Comparison of ENCODE assay signal across 11 cellular contexts in genomic region chr17:32516450-32516849, GRCh38. TPM values are rescaled to one million over a fixed set of nuclear protein-coding genes. Genes with fewer than 3 reads are reported as not detected.
A peak's percentile ranks its signal among the peaks of the same experiment; 100 is the strongest.
DNase-seq lines count a peak whose midpoint lies in the region; TF ChIP-seq lines count a peak whose summit lies in the region.
"Had no signal": no experiment of that assay in that cellular context is flagged by ENCODE, and none has a peak within 500 bp of the region (broad histone marks: within the 10 kb centered on the region; RNA-seq: fewer than 3 reads in every experiment).

No MANE protein-coding gene starts in this region.

- H3K9me3 Mint-ChIP-seq in nephron, result no peaks in the 10 kb centered on the region
- H3K9me3 Mint-ChIP-seq: activated T-cell treated with anti-CD3 and anti-CD28 coated beads, Interleukin-2, amount 50 U/mL, for 72 hours had no signal

- DNase-seq in DMS53 (lab: John Stamatoyannopoulos, UW), result peak; percentile 9
- no peak for DNase-seq in DMS53 treated with DMSO at 0.1 percent for 48 hours (lab: John Stamatoyannopoulos, UW; ENCODE audit: unreplicated experiment)
- DNase-seq in NCI-H1105 (lab: John Stamatoyannopoulos, UW), result peak; percentile 85
- peak; percentile 53 for DNase-seq in SK-MEL-5 (ENCODE audit: low read depth, low spot score)
- no peak for DNase-seq in ACHN
- no peak for DNase-seq in dermis blood vessel endothelial cell
- DNase-seq in effector CD4-positive, alpha-beta T cell, result no peak
- DNase-seq: GDM1, left ventricle myocardium superior had no signal

- TF ChIP-seq CTCF in nephron (IDR thresholded peaks at IDR 0.05; ENCODE audit: unreplicated experiment in 3 of 3), result no peak

- H3K27me3 Mint-ChIP-seq in nephron (ENCODE audit: low read depth), result peaks cover 5% of the 10 kb centered on the region

- no peaks in the 10 kb centered on the region for H3K36me3 Mint-ChIP-seq in nephron (ENCODE audit: low read depth)

- H3K4me1 Mint-ChIP-seq in nephron, result peaks cover 66% of the 10 kb centered on the region

- H3K4me3 Mint-ChIP-seq in nephron, result peak overlapping the region in 1 of 3 experiments; percentile 14

- H3K27ac Mint-ChIP-seq in nephron, result peak overlapping the region; percentile 38 to 82 (median 61)

- in situ Hi-C loops in SK-MEL-5 (cut with HindIII; ENCODE audit: low pct_unique_long_range_greater_than_20kb, low sequenced_read_pairs) (no loop called here), ACHN (cut with HindIII; ENCODE audit: low pct_ligation_motif_present, low pct_unique_long_range_greater_than_20kb, low sequenced_read_pairs) (no loop called here)

RNA-seq across cellular contexts. Expression of gene CDK5R1, which starts 29.7 kb away (rescaled TPM):
- 18.0 and 20.0 TPM in 2 replicates for total RNA-seq in SK-MEL-5 (2014; rRNA removed; shearing (Covaris generic))
- polyA plus RNA-seq in SK-MEL-5 (2015; cell fraction: cytosol; rRNA removed), result 19.6 and 26.1 TPM in 2 replicates
- polyA plus RNA-seq in SK-MEL-5 (2015; cell fraction: nucleus; rRNA removed), result 20.8 and 29.0 TPM in 2 replicates
- 1.4 and 1.9 TPM in 2 replicates for total RNA-seq in dermis blood vessel endothelial cell

Comparison
In these comparisons a context has a peak if more than half of its experiments do, and no peak if none do; other contexts are left out.
1. DNase-seq: peak in DMS53 (single experiment), NCI-H1105 (single experiment) and SK-MEL-5 (single experiment); none in DMS53 treated with DMSO at 0.1 percent for 48 hours (single experiment), ACHN (single experiment), dermis blood vessel endothelial cell (single experiment) and effector CD4-positive, alpha-beta T cell (single experiment).